14 cellular contexts compared by ENCODE assay signal in the genomic region with DNA sequence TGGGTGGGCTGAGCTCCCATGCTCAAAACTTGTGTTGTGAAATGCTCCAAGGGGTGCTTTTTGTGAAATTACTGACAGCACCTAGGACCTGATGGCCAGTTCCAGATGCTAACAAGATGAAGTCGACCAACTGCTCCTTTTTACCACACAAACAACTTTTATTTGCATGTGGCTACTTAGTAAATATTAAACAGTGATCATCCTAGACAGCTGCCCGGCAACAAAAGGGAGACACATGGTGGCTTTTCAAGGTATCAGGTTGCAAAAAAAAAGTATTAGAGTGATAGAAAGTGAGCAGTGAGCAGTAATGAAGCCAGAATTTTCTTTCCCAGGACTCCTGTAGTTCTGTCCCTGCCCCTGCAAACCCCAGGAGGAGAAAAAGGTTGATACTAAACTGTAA.
DNase-seq lines count a peak whose midpoint lies in the region; ATAC-seq and TF ChIP-seq lines count a peak whose summit lies in the region.
"Had no signal": no experiment of that assay in that cellular context is flagged by ENCODE, and none has a peak within 500 bp of the region (broad histone marks: within the 10 kb centered on the region; RNA-seq: fewer than 3 reads in every experiment).

No MANE protein-coding gene starts in this region.

- no peaks in the 10 kb centered on the region for H3K9me3 ChIP-seq in gastrocnemius medialis

- TF ChIP-seq CTCF in gastrocnemius medialis (IDR thresholded peaks at IDR 0.05 in 4 of 5, conservative IDR thresholded peaks at IDR 0.05 in 1 of 5): no peak

- in situ Hi-C loops in gastrocnemius medialis (cut with MboI; ENCODE audit: low sequenced_read_pairs in 4 of 4): no loop called here

- TF ChIP-seq POLR2A in gastrocnemius medialis (IDR thresholded peaks at IDR 0.05): no peak

- no peak overlapping the region for H3K27ac ChIP-seq in gastrocnemius medialis
- H3K27ac ChIP-seq: dorsolateral prefrontal cortex, VCaP had no signal

- ATAC-seq in GM19035 (IDR thresholded peaks at IDR 0.05; ENCODE audit: unreplicated experiment) (peak; percentile 67), HG02840 (IDR thresholded peaks at IDR 0.05; ENCODE audit: low FRiP score, unreplicated experiment) (peak; percentile 64), gastrocnemius medialis (no peak)
- ATAC-seq: HCT116 had no signal

- H3K27me3 ChIP-seq in gastrocnemius medialis: no peaks in the 10 kb centered on the region

- H3K4me3 ChIP-seq in gastrocnemius medialis: no peak overlapping the region
- H3K4me3 ChIP-seq: dorsolateral prefrontal cortex had no signal

- no peaks in the 10 kb centered on the region for H3K36me3 ChIP-seq in gastrocnemius medialis

- intact Hi-C loops in gastrocnemius medialis (cut with DNase I; ENCODE audit: low total_unique reads): no loop called here

- H3K4me1 ChIP-seq in gastrocnemius medialis: no peaks in the 10 kb centered on the region

- DNase-seq in DMS153 (lab: John Stamatoyannopoulos, UW) (peak; percentile 42), NCI-H526 treated with DMSO at 0.1 percent for 48 hours (lab: John Stamatoyannopoulos, UW) (peak; percentile 95), iPS-NIHi7 (ENCODE audit: extremely low spot score) (no peak), cerebellum (ENCODE audit: low spot score) (no peak), GDM1 (lab: John Stamatoyannopoulos, UW) (no peak), gastrocnemius medialis (no peak)
- DNase-seq: activated naive CD4-positive, alpha-beta T cell treated with anti-CD3 and anti-CD28 coated beads for 36 hours; dorsolateral prefrontal cortex; KBM-7; NCI-H1436 treated with DMSO at 0.1 percent for 48 hours had no signal

Comparison
In these comparisons a context has a peak if more than half of its experiments do, and no peak if none do; other contexts are left out.
1. DNase-seq: peak in DMS153 (single experiment) and NCI-H526 treated with DMSO at 0.1 percent for 48 hours (single experiment); none in iPS-NIHi7 (single experiment), cerebellum (single experiment), GDM1 (single experiment) and gastrocnemius medialis (0 of 2).
2. ATAC-seq: peak in GM19035 (single experiment) and HG02840 (single experiment); none in gastrocnemius medialis (0 of 2).